In genomic region chr4:4784379-4784778, GRCh38 we compare ENCODE assay signal across 35 cellular contexts.
"Had no signal": no experiment of that assay in that cellular context is flagged by ENCODE, and none has a peak within 500 bp of the region (broad histone marks: within the 10 kb centered on the region; RNA-seq: fewer than 3 reads in every experiment).

No MANE protein-coding gene starts in this region.

- H3K27me3 Mint-ChIP-seq: activated CD4-positive, alpha-beta memory T cell treated with anti-CD3 and anti-CD28 coated beads for 36 hours; activated naive CD4-positive, alpha-beta T cell treated with anti-CD3 and anti-CD28 coated beads, Interleukin-2, amount 50 U/mL, for 24 hours; dendritic cell treated with granulocyte-macrophage colony-stimulating factor and Interleukin-4, amounts not matched to agents 40 ng/mL and 50 ng/mL, for 4 days had no signal

- H3K4me1 ChIP-seq: breast epithelium, gastrocnemius medialis, sigmoid colon, stomach, thyroid gland, upper lobe of left lung had no signal

- H3K27me3 ChIP-seq: breast epithelium, gastrocnemius medialis, ovary, thyroid gland, upper lobe of left lung, vagina had no signal

- H3K4me1 Mint-ChIP-seq: activated naive CD4-positive, alpha-beta T cell treated with anti-CD3 and anti-CD28 coated beads, Interleukin-2, amount 50 U/mL, for 24 hours; central memory CD8-positive, alpha-beta T cell; naive thymus-derived CD8-positive, alpha-beta T cell; stimulated activated memory B cell treated with anti-CD40 and anti-IgM and Interleukin-4, amounts not matched to agents 10 μg/mL and 1 μg/mL and 100 μg/mL, for 72 hours had no signal

- H3K4me3 Mint-ChIP-seq: activated CD4-positive, alpha-beta memory T cell treated with anti-CD3 and anti-CD28 coated beads for 36 hours; activated naive CD4-positive, alpha-beta T cell treated with anti-CD3 and anti-CD28 coated beads, Interleukin-2, amount 50 U/mL, for 24 hours; activated T-cell treated with anti-CD3 and anti-CD28 coated beads, Interleukin-2, amount 50 U/mL, for 24 hours; central memory CD8-positive, alpha-beta T cell; dendritic cell treated with granulocyte-macrophage colony-stimulating factor and Interleukin-4, amounts not matched to agents 40 ng/mL and 50 ng/mL, for 4 days; immature natural killer cell; naive thymus-derived CD8-positive, alpha-beta T cell; stimulated activated memory B cell treated with anti-CD40 and anti-IgM and Interleukin-4, amounts not matched to agents 10 μg/mL and 1 μg/mL and 100 μg/mL, for 72 hours; T-helper 1 cell treated with Interleukin-12 subunit alpha and Interleukin-12 subunit beta and Interleukin-4 antibody, amounts not matched to agents 30 μg/mL and 1 μg/mL, for 36 hours had no signal

- H3K4me3 ChIP-seq: breast epithelium, gastrocnemius medialis, ovary, sigmoid colon, stomach, thyroid gland, upper lobe of left lung, vagina had no signal

- DNase-seq: activated CD4-positive, alpha-beta memory T cell treated with anti-CD3 and anti-CD28 coated beads for 36 hours; activated CD4-positive, alpha-beta T cell treated with anti-CD3 and anti-CD28 coated beads for 48 hours; activated CD8-positive, alpha-beta memory T cell treated with anti-CD3 and anti-CD28 coated beads, Interleukin-2, amount 50 U/mL, for 48 hours; activated gamma-delta T cell; activated T-cell treated with anti-CD3 and anti-CD28 coated beads, Interleukin-2, amount 50 U/mL, for 24 hours; effector CD8-positive, alpha-beta T cell; gastrocnemius medialis; hippocampal formation; immature natural killer cell; kidney; left colon; mammary epithelial cell; midbrain; naive thymus-derived CD8-positive, alpha-beta T cell; ovary; sigmoid colon; small intestine; stimulated activated CD4-positive, alpha-beta T cell treated with anti-CD3 and anti-CD28 coated beads, Interleukin-1b, Interleukin-23, amount 100 ng/mL, for 48 hours; stimulated activated CD4-positive, alpha-beta T cell treated with anti-CD3 and anti-CD28 coated beads, Interleukin-4, amount 100 ng/mL, for 4 hours; stimulated activated CD8-positive, alpha-beta memory T cell treated with anti-CD3 and anti-CD28 coated beads, Interleukin-4, amount 100 ng/mL, for 48 hours; stomach; T-helper 9 cell; thyroid gland; upper lobe of left lung had no signal

- H3K27ac ChIP-seq: breast epithelium, gastrocnemius medialis, neutrophil, ovary, sigmoid colon, stomach, thyroid gland, upper lobe of left lung, vagina, VCaP had no signal

- ATAC-seq: activated CD4-positive, CD25-positive, alpha-beta regulatory T cell treated with anti-CD3 and anti-CD28 coated beads, Interleukin-2, amount 50 U/mL, for 24 hours; gastrocnemius medialis; left colon; naive thymus-derived CD8-positive, alpha-beta T cell; stimulated activated memory B cell treated with anti-CD40 and anti-IgM and Interleukin-4, amounts not matched to agents 10 μg/mL and 1 μg/mL and 100 μg/mL, for 72 hours had no signal

- H3K36me3 ChIP-seq: breast epithelium, gastrocnemius medialis, neutrophil, ovary, sigmoid colon, stomach, thyroid gland, upper lobe of left lung, vagina had no signal

- H3K27ac Mint-ChIP-seq: activated CD4-positive, alpha-beta memory T cell treated with anti-CD3 and anti-CD28 coated beads for 36 hours; activated naive CD4-positive, alpha-beta T cell treated with anti-CD3 and anti-CD28 coated beads, Interleukin-2, amount 50 U/mL, for 24 hours; activated T-cell treated with anti-CD3 and anti-CD28 coated beads, Interleukin-2, amount 50 U/mL, for 24 hours; dendritic cell treated with granulocyte-macrophage colony-stimulating factor and Interleukin-4, amounts not matched to agents 40 ng/mL and 50 ng/mL, for 4 days; immature natural killer cell; naive thymus-derived CD8-positive, alpha-beta T cell; progenitor cell of endocrine pancreas; stimulated activated memory B cell treated with anti-CD40 and anti-IgM and Interleukin-4, amounts not matched to agents 10 μg/mL and 1 μg/mL and 100 μg/mL, for 72 hours; T-helper 1 cell treated with Interleukin-12 subunit alpha and Interleukin-12 subunit beta and Interleukin-4 antibody, amounts not matched to agents 30 μg/mL and 1 μg/mL, for 36 hours had no signal

- H3K9me3 ChIP-seq: ovary, thyroid gland, vagina had no signal
